In genomic region chr20:43095034-43095433, GRCh38 we compare ENCODE assay signal across 28 cellular contexts.
"Had no signal": no experiment of that assay in that cellular context is flagged by ENCODE, and none has a peak within 500 bp of the region (broad histone marks: within the 10 kb centered on the region; RNA-seq: fewer than 3 reads in every experiment).

No MANE protein-coding gene starts in this region.

- H3K9ac ChIP-seq: neural progenitor cell, parathyroid adenoma had no signal

- H3K27me3 ChIP-seq: neural progenitor cell, ovary, right lobe of liver, sigmoid colon, thyroid gland, tibial nerve, upper lobe of left lung, vagina had no signal

- H3K4me2 ChIP-seq: neural progenitor cell had no signal

- ATAC-seq: natural killer cell; psoas muscle; right cardiac atrium; right lobe of liver; stimulated activated effector memory CD8-positive, alpha-beta T cell treated with anti-CD3 and anti-CD28 coated beads, Interleukin-12 subunit alpha, Interleukin-12 subunit beta, amount 100 ng/mL, for 72 hours; stimulated activated naive B cell treated with anti-CD40 and anti-IgM and Interleukin-4, amounts not matched to agents 10 μg/mL and 1 μg/mL and 100 μg/mL, for 72 hours had no signal

- H3K4me3 ChIP-seq: neural progenitor cell, ovary, psoas muscle, right lobe of liver, sigmoid colon, stomach, thoracic aorta, thyroid gland, tibial nerve, upper lobe of left lung, vagina had no signal

- H3K27ac ChIP-seq: neural progenitor cell, ovary, parathyroid adenoma, psoas muscle, right lobe of liver, sigmoid colon, stomach, thoracic aorta, thyroid gland, tibial nerve, upper lobe of left lung, vagina had no signal

- H3K27me3 Mint-ChIP-seq: progenitor cell of endocrine pancreas had no signal

- H3K9me3 ChIP-seq: ovary, psoas muscle, right lobe of liver, stomach, thoracic aorta, thyroid gland, vagina had no signal

- H3K4me1 Mint-ChIP-seq: natural killer cell; stimulated activated effector memory CD8-positive, alpha-beta T cell treated with anti-CD3 and anti-CD28 coated beads, Interleukin-12 subunit alpha, Interleukin-12 subunit beta, amount 100 ng/mL, for 72 hours; stimulated activated naive B cell treated with anti-CD40 and anti-IgM and Interleukin-4, amounts not matched to agents 10 μg/mL and 1 μg/mL and 100 μg/mL, for 72 hours had no signal

- H3K4me1 ChIP-seq: psoas muscle, right lobe of liver, stomach, thyroid gland, tibial nerve, upper lobe of left lung, vagina had no signal

- H3K4me3 Mint-ChIP-seq: natural killer cell; nephron progenitor cell; neural progenitor cell; stimulated activated effector memory CD8-positive, alpha-beta T cell treated with anti-CD3 and anti-CD28 coated beads, Interleukin-12 subunit alpha, Interleukin-12 subunit beta, amount 100 ng/mL, for 72 hours; stimulated activated naive B cell treated with anti-CD40 and anti-IgM and Interleukin-4, amounts not matched to agents 10 μg/mL and 1 μg/mL and 100 μg/mL, for 72 hours; stimulated activated naive CD8-positive, alpha-beta T cell treated with anti-CD3 and anti-CD28 coated beads, Interleukin-15, Interleukin-2, amounts not matched to agents 100 ng/mL and 50 ng/mL, for 24 hours had no signal

- H3K36me3 ChIP-seq: neural progenitor cell, ovary, right lobe of liver, sigmoid colon, stomach, thoracic aorta, thyroid gland, tibial nerve, upper lobe of left lung, vagina had no signal

- H2AFZ ChIP-seq: neural progenitor cell had no signal

- H3K36me3 Mint-ChIP-seq: natural killer cell; neural progenitor cell; stimulated activated effector memory CD8-positive, alpha-beta T cell treated with anti-CD3 and anti-CD28 coated beads, Interleukin-12 subunit alpha, Interleukin-12 subunit beta, amount 100 ng/mL, for 72 hours; stimulated activated naive B cell treated with anti-CD40 and anti-IgM and Interleukin-4, amounts not matched to agents 10 μg/mL and 1 μg/mL and 100 μg/mL, for 72 hours had no signal

- DNase-seq: natural killer cell; nephron progenitor cell; occipital lobe; ovary; posterior cingulate gyrus; psoas muscle; right cardiac atrium; right lobe of liver; sigmoid colon; small intestine; stimulated activated CD4-positive, alpha-beta T cell treated with anti-CD3 and anti-CD28 coated beads, Interleukin-15, amount 100 ng/mL, for 24 hours; stimulated activated CD4-positive, alpha-beta T cell treated with anti-CD3 and anti-CD28 coated beads, Interleukin-2, amount 100 ng/mL, for 24 hours; stimulated activated CD4-positive, alpha-beta T cell treated with anti-CD3 and anti-CD28 coated beads, Interleukin-2, amount 100 ng/mL, for 48 hours; stimulated activated CD4-positive, alpha-beta T cell treated with anti-CD3 and anti-CD28 coated beads, Interleukin-4, amount 100 ng/mL, for 24 hours; stimulated activated naive B cell treated with anti-CD40 and anti-IgM and Interleukin-4, amounts not matched to agents 10 μg/mL and 1 μg/mL and 100 μg/mL, for 72 hours; stimulated activated naive CD4-positive, alpha-beta T cell treated with Interleukin-2 at 50 U/mL for 16 hours; stomach; thyroid gland; trophoblast cell; upper lobe of left lung had no signal

- H3K27ac Mint-ChIP-seq: natural killer cell; nephron progenitor cell; neural progenitor cell; progenitor cell of endocrine pancreas; stimulated activated effector memory CD8-positive, alpha-beta T cell treated with anti-CD3 and anti-CD28 coated beads, Interleukin-12 subunit alpha, Interleukin-12 subunit beta, amount 100 ng/mL, for 72 hours; stimulated activated naive B cell treated with anti-CD40 and anti-IgM and Interleukin-4, amounts not matched to agents 10 μg/mL and 1 μg/mL and 100 μg/mL, for 72 hours; stimulated activated naive CD8-positive, alpha-beta T cell treated with anti-CD3 and anti-CD28 coated beads, Interleukin-15, Interleukin-2, amounts not matched to agents 100 ng/mL and 50 ng/mL, for 24 hours had no signal
